In the genomic region with DNA sequence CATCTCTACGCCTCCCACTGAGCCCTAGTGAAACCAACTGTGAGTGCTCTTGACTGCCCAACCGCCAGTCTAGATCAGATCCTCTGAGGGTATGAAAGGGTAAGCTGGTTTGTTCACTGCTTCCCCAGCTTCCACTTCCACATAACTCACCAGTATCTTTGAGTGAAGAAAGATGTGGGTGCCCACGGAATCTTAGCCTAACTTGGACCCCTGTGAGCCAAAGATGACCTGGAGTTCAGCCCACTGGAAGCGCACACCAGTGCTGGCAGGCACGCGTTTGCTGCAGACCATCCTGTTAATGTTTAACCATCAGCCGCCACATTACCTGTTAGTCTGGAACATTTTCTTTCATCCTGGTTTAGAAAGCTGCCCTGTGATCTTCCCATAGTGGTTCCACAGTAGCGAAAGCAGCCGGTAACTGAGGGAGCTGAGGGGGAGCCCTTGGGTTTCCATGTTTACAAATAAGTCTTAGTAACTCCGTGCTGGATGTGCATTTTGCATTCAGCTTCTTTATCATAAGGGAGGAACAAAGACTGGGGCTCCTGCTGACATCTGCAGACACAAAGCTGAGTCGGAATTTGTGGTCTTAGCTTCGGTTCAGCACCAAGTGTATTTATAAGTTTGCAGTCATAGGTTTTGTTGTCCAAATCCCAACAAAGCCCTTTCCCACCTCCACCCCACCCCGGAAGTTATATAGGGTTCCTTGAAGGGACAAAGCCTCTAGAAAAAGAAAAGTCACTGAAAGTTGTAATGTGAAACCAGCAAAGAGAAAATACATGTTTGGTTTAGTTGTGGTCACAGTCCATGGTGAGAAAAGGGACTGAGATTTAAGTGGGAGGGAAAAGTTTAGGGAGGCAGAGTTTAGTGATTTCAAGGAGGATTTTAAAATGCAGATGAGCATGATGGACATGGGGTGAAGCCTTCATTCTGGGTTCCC, we compare ENCODE assay signal across 1 cellular context.
TF ChIP-seq lines count a peak whose summit lies in the region.

No MANE protein-coding gene starts in this region.

TF ChIP-seq in HepG2, 621 proteins besides CTCF, POLR2A, EP300 and RAD21 (continued from another document):
- TF ChIP-seq SIN3B (IDR thresholded peaks at IDR 0.05; ENCODE audit: low read length) = no peak
- peak; percentile 30 for TF ChIP-seq SKI (IDR thresholded peaks at IDR 0.05; ENCODE audit: partially characterized antibody)
- no peak for TF ChIP-seq ATAD3A (CRISPR knock-in tag; IDR thresholded peaks at IDR 0.05)
- peak; percentile 80; the same call in 1 of the 2 replicates for TF ChIP-seq BRCA1 (CRISPR knock-in tag; IDR thresholded peaks at IDR 0.05)
- no peak for TF ChIP-seq CC2D1A (CRISPR knock-in tag; IDR thresholded peaks at IDR 0.05)
- TF ChIP-seq NCOA5 (CRISPR knock-in tag; IDR thresholded peaks at IDR 0.05) = no peak
- TF ChIP-seq RBFOX2 (IDR thresholded peaks at IDR 0.05; ENCODE audit: low read depth, low read length) = no peak
- TF ChIP-seq MAFF (IDR thresholded peaks at IDR 0.05; ENCODE audit: low read depth, low read length) = no peak
- TF ChIP-seq, protein P1, sequence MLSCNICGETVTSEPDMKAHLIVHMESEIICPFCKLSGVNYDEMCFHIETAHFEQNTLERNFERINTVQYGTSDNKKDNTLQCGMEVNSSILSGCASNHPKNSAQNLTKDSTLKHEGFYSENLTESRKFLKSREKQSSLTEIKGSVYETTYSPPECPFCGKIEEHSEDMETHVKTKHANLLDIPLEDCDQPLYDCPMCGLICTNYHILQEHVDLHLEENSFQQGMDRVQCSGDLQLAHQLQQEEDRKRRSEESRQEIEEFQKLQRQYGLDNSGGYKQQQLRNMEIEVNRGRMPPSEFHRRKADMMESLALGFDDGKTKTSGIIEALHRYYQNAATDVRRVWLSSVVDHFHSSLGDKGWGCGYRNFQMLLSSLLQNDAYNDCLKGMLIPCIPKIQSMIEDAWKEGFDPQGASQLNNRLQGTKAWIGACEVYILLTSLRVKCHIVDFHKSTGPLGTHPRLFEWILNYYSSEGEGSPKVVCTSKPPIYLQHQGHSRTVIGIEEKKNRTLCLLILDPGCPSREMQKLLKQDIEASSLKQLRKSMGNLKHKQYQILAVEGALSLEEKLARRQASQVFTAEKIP (CRISPR knock-in tag; IDR thresholded peaks at IDR 0.05; ENCODE audit: borderline replicate concordance) = no peak
- no peak for TF ChIP-seq SAFB2 (CRISPR knock-in tag; IDR thresholded peaks at IDR 0.05; ENCODE audit: borderline replicate concordance, low read depth)
- no peak for TF ChIP-seq ZNF382 (CRISPR knock-in tag; IDR thresholded peaks at IDR 0.05; ENCODE audit: borderline replicate concordance)
- TF ChIP-seq PAWR (CRISPR knock-in tag; IDR thresholded peaks at IDR 0.05; ENCODE audit: borderline replicate concordance) = no peak
- no peak for TF ChIP-seq NKX3-1 (CRISPR knock-in tag; IDR thresholded peaks at IDR 0.05)
- TF ChIP-seq, protein P2, sequence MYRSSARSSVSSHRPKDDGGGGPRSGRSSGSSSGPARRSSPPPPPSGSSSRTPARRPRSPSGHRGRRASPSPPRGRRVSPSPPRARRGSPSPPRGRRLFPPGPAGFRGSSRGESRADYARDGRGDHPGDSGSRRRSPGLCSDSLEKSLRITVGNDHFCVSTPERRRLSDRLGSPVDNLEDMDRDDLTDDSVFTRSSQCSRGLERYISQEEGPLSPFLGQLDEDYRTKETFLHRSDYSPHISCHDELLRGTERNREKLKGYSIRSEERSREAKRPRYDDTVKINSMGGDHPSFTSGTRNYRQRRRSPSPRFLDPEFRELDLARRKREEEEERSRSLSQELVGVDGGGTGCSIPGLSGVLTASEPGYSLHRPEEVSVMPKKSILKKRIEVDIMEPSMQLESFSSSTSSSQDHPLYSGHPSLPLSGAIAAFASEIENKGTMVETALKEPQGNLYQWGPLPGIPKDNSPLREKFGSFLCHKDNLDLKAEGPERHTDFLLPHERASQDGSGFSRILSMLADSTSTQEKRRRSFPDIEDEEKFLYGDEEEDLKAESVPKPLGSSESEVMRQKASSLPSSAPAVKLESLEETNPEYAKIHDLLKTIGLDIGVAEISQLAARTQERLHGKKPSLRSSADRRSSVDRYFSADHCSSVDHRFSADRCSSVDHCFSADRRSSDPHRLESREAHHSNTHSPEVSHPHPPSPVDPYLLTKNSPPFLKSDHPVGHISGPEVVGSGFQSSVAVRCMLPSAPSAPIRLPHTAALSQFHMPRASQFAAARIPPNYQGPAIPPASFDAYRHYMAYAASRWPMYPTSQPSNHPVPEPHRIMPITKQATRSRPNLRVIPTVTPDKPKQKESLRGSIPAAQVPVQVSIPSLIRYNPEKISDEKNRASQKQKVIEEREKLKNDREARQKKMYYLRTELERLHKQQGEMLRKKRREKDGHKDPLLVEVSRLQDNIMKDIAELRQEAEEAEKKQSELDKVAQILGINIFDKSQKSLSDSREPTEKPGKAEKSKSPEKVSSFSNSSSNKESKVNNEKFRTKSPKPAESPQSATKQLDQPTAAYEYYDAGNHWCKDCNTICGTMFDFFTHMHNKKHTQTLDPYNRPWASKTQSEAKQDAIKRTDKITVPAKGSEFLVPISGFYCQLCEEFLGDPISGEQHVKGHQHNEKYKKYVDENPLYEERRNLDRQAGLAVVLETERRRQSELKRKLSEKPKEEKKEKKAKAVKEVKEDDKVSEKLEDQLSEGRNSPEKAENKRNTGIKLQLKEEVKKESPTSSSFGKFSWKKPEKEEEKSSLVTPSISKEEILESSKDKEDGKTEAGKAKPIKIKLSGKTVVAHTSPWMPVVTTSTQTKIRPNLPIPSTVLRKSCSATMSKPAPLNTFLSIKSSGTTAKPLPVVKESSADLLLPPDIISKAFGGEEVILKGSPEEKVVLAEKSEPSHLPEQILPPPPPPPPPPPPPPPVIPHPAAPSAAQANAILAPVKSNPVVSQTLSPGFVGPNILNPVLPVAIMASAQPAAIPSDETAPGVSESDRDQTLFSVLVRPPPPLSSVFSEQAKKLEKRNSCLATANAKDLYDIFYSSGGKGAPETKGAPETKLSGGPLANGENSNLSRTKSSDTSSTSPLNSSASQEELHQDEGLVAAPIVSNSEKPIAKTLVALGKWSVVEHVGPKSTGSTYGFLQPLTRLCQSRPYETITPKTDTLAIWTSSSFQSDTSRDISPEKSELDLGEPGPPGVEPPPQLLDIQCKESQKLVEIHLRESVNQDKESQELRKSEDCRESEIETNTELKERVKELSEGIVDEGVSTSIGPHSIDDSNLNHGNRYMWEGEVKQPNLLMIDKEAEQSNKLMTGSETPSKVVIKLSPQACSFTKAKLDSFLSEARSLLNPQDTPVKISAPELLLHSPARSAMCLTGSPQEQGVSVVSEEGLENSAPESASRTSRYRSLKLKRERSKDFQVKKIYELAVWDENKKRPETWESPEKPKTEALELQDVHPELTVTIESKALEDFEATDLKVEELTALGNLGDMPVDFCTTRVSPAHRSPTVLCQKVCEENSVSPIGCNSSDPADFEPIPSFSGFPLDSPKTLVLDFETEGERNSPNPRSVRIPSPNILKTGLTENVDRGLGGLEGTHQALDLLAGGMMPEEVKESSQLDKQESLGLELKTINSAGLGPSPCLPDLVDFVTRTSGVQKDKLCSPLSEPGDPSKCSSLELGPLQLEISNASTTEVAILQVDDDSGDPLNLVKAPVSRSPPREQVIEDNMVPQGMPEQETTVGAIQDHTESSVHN (CRISPR knock-in tag; IDR thresholded peaks at IDR 0.05) = no peak
- TF ChIP-seq ZSCAN20 (CRISPR knock-in tag; IDR thresholded peaks at IDR 0.05; ENCODE audit: borderline replicate concordance) = peak; percentile 69; the same call in 1 of the 2 replicates
- no peak for TF ChIP-seq SCMH1 (CRISPR knock-in tag; IDR thresholded peaks at IDR 0.05; ENCODE audit: borderline replicate concordance)
- TF ChIP-seq JARID2 (CRISPR knock-in tag; IDR thresholded peaks at IDR 0.05; ENCODE audit: insufficient replicate concordance) = no peak
- TF ChIP-seq ZNF549 (CRISPR knock-in tag; IDR thresholded peaks at IDR 0.05) = no peak
- TF ChIP-seq JUN (CRISPR knock-in tag; IDR thresholded peaks at IDR 0.05) = peak; percentile 13; the same call in 1 of the 2 replicates
- no peak for TF ChIP-seq TCF12 (IDR thresholded peaks at IDR 0.05)
- no peak for TF ChIP-seq TCF12 (CRISPR knock-in tag; IDR thresholded peaks at IDR 0.05)
- TF ChIP-seq POGZ (CRISPR knock-in tag; IDR thresholded peaks at IDR 0.05) = peak; percentile 34; the same call in 1 of the 2 replicates
- TF ChIP-seq HOXA3 (CRISPR knock-in tag; IDR thresholded peaks at IDR 0.05) = peak; percentile 78; the same call in 1 of the 2 replicates
- TF ChIP-seq, protein P3, sequence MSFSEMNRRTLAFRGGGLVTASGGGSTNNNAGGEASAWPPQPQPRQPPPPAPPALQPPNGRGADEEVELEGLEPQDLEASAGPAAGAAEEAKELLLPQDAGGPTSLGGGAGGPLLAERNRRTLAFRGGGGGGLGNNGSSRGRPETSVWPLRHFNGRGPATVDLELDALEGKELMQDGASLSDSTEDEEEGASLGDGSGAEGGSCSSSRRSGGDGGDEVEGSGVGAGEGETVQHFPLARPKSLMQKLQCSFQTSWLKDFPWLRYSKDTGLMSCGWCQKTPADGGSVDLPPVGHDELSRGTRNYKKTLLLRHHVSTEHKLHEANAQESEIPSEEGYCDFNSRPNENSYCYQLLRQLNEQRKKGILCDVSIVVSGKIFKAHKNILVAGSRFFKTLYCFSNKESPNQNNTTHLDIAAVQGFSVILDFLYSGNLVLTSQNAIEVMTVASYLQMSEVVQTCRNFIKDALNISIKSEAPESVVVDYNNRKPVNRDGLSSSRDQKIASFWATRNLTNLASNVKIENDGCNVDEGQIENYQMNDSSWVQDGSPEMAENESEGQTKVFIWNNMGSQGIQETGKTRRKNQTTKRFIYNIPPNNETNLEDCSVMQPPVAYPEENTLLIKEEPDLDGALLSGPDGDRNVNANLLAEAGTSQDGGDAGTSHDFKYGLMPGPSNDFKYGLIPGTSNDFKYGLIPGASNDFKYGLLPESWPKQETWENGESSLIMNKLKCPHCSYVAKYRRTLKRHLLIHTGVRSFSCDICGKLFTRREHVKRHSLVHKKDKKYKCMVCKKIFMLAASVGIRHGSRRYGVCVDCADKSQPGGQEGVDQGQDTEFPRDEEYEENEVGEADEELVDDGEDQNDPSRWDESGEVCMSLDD (CRISPR knock-in tag; IDR thresholded peaks at IDR 0.05; ENCODE audit: borderline replicate concordance) = 0 out of 2 replicates have a peak, but pooled peaks have one; percentile 33
- peak; percentile 62; the same call in 1 of the 2 replicates for TF ChIP-seq MIER3 (CRISPR knock-in tag; IDR thresholded peaks at IDR 0.05; ENCODE audit: borderline replicate concordance)
- TF ChIP-seq KLF9 (CRISPR knock-in tag; IDR thresholded peaks at IDR 0.05; ENCODE audit: low read depth) = no peak
- 0 out of 2 replicates have a peak, but pooled peaks have one; percentile 62 for TF ChIP-seq ZBTB7A (CRISPR knock-in tag; IDR thresholded peaks at IDR 0.05)
- peak; percentile 63 for TF ChIP-seq PCBP2 (optimal IDR thresholded peaks at IDR 0.05; ENCODE audit: low read depth, low read length, poor library complexity, severe bottlenecking)
- no peak for TF ChIP-seq SMARCE1 (IDR thresholded peaks at IDR 0.05; ENCODE audit: borderline replicate concordance)
- TF ChIP-seq SAP130 (CRISPR knock-in tag; IDR thresholded peaks at IDR 0.05; ENCODE audit: low read depth) = peak; percentile 96
- no peak for TF ChIP-seq ZNF138 (CRISPR knock-in tag; IDR thresholded peaks at IDR 0.05; ENCODE audit: low read depth)
- TF ChIP-seq ZNF644 (CRISPR knock-in tag; IDR thresholded peaks at IDR 0.05; ENCODE audit: low read depth) = peak; percentile 51; the same call in 1 of the 2 replicates
- no peak for TF ChIP-seq PLRG1 (conservative IDR thresholded peaks at IDR 0.05)
- TF ChIP-seq, protein P4, sequence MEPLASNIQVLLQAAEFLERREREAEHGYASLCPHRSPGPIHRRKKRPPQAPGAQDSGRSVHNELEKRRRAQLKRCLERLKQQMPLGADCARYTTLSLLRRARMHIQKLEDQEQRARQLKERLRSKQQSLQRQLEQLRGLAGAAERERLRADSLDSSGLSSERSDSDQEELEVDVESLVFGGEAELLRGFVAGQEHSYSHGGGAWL (CRISPR knock-in tag; IDR thresholded peaks at IDR 0.05) = no peak
- TF ChIP-seq DMAP1 (CRISPR knock-in tag; IDR thresholded peaks at IDR 0.05) = no peak
- peak; percentile 38; the same call in 1 of the 2 replicates for TF ChIP-seq ZNF263 (CRISPR knock-in tag; IDR thresholded peaks at IDR 0.05)
- peak; percentile 58; the same call in 1 of the 2 replicates for TF ChIP-seq MAF1 (CRISPR knock-in tag; IDR thresholded peaks at IDR 0.05; ENCODE audit: borderline replicate concordance)
- TF ChIP-seq, protein P5, sequence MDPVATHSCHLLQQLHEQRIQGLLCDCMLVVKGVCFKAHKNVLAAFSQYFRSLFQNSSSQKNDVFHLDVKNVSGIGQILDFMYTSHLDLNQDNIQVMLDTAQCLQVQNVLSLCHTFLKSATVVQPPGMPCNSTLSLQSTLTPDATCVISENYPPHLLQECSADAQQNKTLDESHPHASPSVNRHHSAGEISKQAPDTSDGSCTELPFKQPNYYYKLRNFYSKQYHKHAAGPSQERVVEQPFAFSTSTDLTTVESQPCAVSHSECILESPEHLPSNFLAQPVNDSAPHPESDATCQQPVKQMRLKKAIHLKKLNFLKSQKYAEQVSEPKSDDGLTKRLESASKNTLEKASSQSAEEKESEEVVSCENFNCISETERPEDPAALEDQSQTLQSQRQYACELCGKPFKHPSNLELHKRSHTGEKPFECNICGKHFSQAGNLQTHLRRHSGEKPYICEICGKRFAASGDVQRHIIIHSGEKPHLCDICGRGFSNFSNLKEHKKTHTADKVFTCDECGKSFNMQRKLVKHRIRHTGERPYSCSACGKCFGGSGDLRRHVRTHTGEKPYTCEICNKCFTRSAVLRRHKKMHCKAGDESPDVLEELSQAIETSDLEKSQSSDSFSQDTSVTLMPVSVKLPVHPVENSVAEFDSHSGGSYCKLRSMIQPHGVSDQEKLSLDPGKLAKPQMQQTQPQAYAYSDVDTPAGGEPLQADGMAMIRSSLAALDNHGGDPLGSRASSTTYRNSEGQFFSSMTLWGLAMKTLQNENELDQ (CRISPR knock-in tag; IDR thresholded peaks at IDR 0.05; ENCODE audit: borderline replicate concordance) = no peak
- no peak; the same call in 1 of the 2 replicates for TF ChIP-seq CHD4 (IDR thresholded peaks at IDR 0.05; ENCODE audit: borderline replicate concordance, low read length)
- TF ChIP-seq HDAC2 (CRISPR knock-in tag; IDR thresholded peaks at IDR 0.05) = peak; percentile 78
- no peak for TF ChIP-seq NFIC (IDR thresholded peaks at IDR 0.05; ENCODE audit: low read length)
- no peak for TF ChIP-seq FIP1L1 (IDR thresholded peaks at IDR 0.05; ENCODE audit: borderline replicate concordance, insufficient read depth, low read depth, low read length)
